Comparison of ENCODE assay signal across 1 cellular context in the genomic region with DNA sequence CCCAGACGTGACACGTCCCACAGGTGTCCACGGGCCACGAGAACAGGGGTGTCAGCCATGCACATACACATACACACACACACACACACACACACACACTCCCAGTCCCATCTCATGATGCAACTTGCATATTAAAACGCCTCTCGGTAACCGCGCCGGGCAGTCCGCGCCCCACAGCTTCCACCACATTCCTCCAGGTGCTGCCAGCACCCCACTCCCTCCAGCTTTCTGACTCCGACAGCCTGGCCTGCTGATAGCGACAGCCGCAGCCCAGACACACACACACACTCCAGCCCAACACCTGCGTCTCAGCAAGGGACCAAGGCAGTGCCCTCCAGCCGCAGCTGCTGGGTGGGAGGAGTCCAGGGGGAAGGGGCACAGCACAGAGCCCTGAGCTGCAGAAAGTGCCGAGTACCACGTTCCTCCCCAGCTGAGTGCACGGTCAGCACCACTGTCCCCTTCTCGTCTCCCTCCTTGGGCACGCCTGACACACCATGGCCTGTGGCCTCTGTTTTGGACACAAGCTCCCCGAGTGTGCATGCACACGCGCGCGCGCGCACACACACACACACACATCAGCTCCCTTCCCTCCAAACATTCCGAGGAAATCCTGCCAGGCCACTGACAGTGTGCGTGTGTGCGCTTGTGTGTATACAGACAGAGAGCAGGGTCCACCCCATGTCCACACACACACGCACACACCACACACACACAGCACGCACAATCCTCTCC.
TF ChIP-seq lines count a peak whose summit lies in the region.

No MANE protein-coding gene starts in this region.

TF ChIP-seq in GM23338, 12 proteins besides CTCF, POLR2A, EP300 and RAD21 (continued from another document):
- TF ChIP-seq, protein P1, sequence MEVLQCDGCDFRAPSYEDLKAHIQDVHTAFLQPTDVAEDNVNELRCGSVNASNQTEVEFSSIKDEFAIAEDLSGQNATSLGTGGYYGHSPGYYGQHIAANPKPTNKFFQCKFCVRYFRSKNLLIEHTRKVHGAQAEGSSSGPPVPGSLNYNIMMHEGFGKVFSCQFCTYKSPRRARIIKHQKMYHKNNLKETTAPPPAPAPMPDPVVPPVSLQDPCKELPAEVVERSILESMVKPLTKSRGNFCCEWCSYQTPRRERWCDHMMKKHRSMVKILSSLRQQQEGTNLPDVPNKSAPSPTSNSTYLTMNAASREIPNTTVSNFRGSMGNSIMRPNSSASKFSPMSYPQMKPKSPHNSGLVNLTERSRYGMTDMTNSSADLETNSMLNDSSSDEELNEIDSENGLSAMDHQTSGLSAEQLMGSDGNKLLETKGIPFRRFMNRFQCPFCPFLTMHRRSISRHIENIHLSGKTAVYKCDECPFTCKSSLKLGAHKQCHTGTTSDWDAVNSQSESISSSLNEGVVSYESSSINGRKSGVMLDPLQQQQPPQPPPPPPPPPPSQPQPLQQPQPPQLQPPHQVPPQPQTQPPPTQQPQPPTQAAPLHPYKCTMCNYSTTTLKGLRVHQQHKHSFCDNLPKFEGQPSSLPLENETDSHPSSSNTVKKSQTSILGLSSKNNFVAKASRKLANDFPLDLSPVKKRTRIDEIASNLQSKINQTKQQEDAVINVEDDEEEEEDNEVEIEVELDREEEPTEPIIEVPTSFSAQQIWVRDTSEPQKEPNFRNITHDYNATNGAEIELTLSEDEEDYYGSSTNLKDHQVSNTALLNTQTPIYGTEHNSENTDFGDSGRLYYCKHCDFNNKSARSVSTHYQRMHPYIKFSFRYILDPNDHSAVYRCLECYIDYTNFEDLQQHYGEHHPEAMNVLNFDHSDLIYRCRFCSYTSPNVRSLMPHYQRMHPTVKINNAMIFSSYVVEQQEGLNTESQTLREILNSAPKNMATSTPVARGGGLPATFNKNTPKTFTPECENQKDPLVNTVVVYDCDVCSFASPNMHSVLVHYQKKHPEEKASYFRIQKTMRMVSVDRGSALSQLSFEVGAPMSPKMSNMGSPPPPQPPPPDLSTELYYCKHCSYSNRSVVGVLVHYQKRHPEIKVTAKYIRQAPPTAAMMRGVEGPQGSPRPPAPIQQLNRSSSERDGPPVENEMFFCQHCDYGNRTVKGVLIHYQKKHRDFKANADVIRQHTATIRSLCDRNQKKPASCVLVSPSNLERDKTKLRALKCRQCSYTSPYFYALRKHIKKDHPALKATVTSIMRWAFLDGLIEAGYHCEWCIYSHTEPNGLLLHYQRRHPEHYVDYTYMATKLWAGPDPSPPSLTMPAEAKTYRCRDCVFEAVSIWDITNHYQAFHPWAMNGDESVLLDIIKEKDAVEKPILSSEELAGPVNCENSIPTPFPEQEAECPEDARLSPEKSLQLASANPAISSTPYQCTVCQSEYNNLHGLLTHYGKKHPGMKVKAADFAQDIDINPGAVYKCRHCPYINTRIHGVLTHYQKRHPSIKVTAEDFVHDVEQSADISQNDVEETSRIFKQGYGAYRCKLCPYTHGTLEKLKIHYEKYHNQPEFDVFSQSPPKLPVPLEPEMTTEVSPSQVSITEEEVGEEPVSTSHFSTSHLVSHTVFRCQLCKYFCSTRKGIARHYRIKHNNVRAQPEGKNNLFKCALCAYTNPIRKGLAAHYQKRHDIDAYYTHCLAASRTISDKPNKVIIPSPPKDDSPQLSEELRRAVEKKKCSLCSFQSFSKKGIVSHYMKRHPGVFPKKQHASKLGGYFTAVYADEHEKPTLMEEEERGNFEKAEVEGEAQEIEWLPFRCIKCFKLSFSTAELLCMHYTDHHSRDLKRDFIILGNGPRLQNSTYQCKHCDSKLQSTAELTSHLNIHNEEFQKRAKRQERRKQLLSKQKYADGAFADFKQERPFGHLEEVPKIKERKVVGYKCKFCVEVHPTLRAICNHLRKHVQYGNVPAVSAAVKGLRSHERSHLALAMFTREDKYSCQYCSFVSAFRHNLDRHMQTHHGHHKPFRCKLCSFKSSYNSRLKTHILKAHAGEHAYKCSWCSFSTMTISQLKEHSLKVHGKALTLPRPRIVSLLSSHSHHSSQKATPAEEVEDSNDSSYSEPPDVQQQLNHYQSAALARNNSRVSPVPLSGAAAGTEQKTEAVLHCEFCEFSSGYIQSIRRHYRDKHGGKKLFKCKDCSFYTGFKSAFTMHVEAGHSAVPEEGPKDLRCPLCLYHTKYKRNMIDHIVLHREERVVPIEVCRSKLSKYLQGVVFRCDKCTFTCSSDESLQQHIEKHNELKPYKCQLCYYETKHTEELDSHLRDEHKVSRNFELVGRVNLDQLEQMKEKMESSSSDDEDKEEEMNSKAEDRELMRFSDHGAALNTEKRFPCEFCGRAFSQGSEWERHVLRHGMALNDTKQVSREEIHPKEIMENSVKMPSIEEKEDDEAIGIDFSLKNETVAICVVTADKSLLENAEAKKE (CRISPR knock-in tag; IDR thresholded peaks at IDR 0.05) = no peak
- TF ChIP-seq EZH2phosphoT487 (IDR thresholded peaks at IDR 0.05; ENCODE audit: unreplicated experiment) = no peak
- no peak for TF ChIP-seq CREB1 (CRISPR knock-in tag; IDR thresholded peaks at IDR 0.05; ENCODE audit: low read depth)
- TF ChIP-seq, protein P2, sequence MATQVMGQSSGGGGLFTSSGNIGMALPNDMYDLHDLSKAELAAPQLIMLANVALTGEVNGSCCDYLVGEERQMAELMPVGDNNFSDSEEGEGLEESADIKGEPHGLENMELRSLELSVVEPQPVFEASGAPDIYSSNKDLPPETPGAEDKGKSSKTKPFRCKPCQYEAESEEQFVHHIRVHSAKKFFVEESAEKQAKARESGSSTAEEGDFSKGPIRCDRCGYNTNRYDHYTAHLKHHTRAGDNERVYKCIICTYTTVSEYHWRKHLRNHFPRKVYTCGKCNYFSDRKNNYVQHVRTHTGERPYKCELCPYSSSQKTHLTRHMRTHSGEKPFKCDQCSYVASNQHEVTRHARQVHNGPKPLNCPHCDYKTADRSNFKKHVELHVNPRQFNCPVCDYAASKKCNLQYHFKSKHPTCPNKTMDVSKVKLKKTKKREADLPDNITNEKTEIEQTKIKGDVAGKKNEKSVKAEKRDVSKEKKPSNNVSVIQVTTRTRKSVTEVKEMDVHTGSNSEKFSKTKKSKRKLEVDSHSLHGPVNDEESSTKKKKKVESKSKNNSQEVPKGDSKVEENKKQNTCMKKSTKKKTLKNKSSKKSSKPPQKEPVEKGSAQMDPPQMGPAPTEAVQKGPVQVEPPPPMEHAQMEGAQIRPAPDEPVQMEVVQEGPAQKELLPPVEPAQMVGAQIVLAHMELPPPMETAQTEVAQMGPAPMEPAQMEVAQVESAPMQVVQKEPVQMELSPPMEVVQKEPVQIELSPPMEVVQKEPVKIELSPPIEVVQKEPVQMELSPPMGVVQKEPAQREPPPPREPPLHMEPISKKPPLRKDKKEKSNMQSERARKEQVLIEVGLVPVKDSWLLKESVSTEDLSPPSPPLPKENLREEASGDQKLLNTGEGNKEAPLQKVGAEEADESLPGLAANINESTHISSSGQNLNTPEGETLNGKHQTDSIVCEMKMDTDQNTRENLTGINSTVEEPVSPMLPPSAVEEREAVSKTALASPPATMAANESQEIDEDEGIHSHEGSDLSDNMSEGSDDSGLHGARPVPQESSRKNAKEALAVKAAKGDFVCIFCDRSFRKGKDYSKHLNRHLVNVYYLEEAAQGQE (IDR thresholded peaks at IDR 0.05; ENCODE audit: unreplicated experiment) = no peak
- TF ChIP-seq POLR2AphosphoS5 (IDR thresholded peaks at IDR 0.05; ENCODE audit: low read depth) = no peak
